Comparison of ENCODE assay signal across 8 cellular contexts in the genomic region with DNA sequence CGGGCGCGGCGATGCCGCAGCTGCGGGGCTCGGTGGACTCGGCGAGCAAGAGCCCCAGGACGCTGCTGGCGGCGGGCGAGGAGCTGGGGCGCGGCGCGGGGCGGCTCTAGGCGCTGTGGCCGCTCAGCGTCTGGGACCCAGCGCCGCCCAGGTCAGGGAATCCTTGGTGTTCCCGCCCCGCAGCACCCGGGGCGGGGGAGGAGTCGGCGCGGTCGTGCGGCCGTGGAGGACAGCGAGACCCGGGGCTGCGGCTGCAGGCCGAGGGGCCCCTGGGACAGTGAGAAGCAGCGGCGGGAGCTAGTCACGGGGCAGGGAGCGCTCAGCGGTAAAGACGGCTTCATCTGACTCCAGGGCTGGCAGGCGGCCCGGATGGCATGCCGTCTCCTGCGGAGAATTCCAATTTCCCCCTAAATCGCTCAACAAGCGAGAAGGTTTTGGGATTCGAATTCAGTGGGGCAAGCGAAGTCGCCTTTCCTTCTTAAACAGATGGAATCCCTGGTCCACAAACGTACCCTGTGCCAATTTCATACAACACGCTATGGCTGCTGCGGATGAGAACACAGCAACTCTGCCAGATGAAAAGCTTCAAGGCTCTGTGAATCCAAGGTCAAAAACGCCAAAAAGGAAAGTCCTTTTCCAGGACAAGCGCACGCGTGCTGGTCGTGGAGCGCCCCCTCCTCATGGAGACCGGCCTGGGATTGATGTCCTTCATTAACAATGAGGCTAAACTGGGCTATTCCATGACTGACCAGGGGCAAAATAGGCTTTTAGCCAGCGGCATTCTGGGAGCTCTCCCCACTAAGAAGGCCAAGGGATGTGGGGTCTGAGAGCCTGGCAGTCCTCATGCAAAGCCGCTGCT. TPM values are rescaled to one million over a fixed set of nuclear protein-coding genes. Genes with fewer than 3 reads are reported as not detected.
DNase-seq lines count a peak whose midpoint lies in the region; ATAC-seq and TF ChIP-seq lines count a peak whose summit lies in the region.
"Had no signal": no experiment of that assay in that cellular context is flagged by ENCODE, and none has a peak within 500 bp of the region (broad histone marks: within the 10 kb centered on the region; RNA-seq: fewer than 3 reads in every experiment).

No MANE protein-coding gene starts in this region.

- DNase-seq in GM12864 (ENCODE audit: low read depth) (no peak), NCI-H2171 treated with DMSO at 0.1 percent for 48 hours (lab: John Stamatoyannopoulos, UW) (peak; percentile 36), astrocyte of the spinal cord (ENCODE audit: low read depth, low spot score) (peak; percentile 61), right cardiac atrium (peak; percentile 69 to 89 (median 83))

- 2% methylated on average over 64 of the region's 64 CpGs for WGBS in right cardiac atrium

- H3K4me3 ChIP-seq in GM12864 (ENCODE audit: low read depth, low read length) (peak overlapping the region; percentile 32), astrocyte of the spinal cord (ENCODE audit: low read depth, low read length) (peak overlapping the region; percentile 51), right cardiac atrium (ENCODE audit: low read length) (peak overlapping the region; percentile 55), parathyroid adenoma (ENCODE audit: low read depth, low read length) (peak overlapping the region; percentile 65)

- H3K9me3 ChIP-seq in right cardiac atrium (ENCODE audit: control insufficient read depth, low read length) (no peaks in the 10 kb centered on the region), parathyroid adenoma (ENCODE audit: control insufficient read depth, low read length) (no peaks in the 10 kb centered on the region)

- TF ChIP-seq CTCF in GM12864 (IDR thresholded peaks at IDR 0.05; ENCODE audit: low read depth, low read length, missing control alignments) (no peak), astrocyte of the spinal cord (IDR thresholded peaks at IDR 0.05; ENCODE audit: low read depth, low read length) (no peak), parathyroid adenoma (IDR thresholded peaks at IDR 0.05) (no peak)

- H2AFZ ChIP-seq in parathyroid adenoma: peak overlapping the region; percentile 99

- H3K9ac ChIP-seq in parathyroid adenoma: peak overlapping the region; percentile 19

- intact Hi-C loops in right cardiac atrium (cut with DNase I): no loop called here

- in situ Hi-C loops in astrocyte of the spinal cord (cut with HindIII; ENCODE audit: low sequenced_read_pairs): no loop called here

- H3K27me3 ChIP-seq in right cardiac atrium (ENCODE audit: control insufficient read depth, insufficient read depth): no peaks in the 10 kb centered on the region
- H3K27me3 ChIP-seq in parathyroid adenoma (ENCODE audit: control insufficient read depth, insufficient read depth, low read length): no peaks in the 10 kb centered on the region

- H3K4me1 ChIP-seq in right cardiac atrium (ENCODE audit: control insufficient read depth, insufficient read depth, low read length) (no peaks in the 10 kb centered on the region), parathyroid adenoma (peaks cover 4% of the 10 kb centered on the region)

- peak; percentile 96 to 99 for ATAC-seq in right cardiac atrium
- ATAC-seq in HG03196 (IDR thresholded peaks at IDR 0.05; ENCODE audit: unreplicated experiment): no peak
- no peak for ATAC-seq in HG03139 (IDR thresholded peaks at IDR 0.05; ENCODE audit: unreplicated experiment)

- H3K4me2 ChIP-seq in parathyroid adenoma (ENCODE audit: low read length): peak overlapping the region; percentile 65

- H3K27ac ChIP-seq in right cardiac atrium (ENCODE audit: low read length) (peak overlapping the region; percentile 61), parathyroid adenoma (peak overlapping the region; percentile 80)

- no peaks in the 10 kb centered on the region for H3K79me2 ChIP-seq in parathyroid adenoma

- H3K36me3 ChIP-seq in parathyroid adenoma (ENCODE audit: control insufficient read depth, insufficient read depth, low read length): no peaks in the 10 kb centered on the region

RNA-seq across cellular contexts. Expression of a gene that starts 4.2 kb away (rescaled TPM):
- under 1 TPM in 3 of 4 donors, not detected in 1; 0.23 to 0.37 (median 0.33) TPM for total RNA-seq in right cardiac atrium
- 0.16 TPM for polyA plus RNA-seq in right cardiac atrium
- total RNA-seq: activated CD8-positive, alpha-beta memory T cell treated with anti-CD3 and anti-CD28 coated beads for 36 hours had no signal

RNA-seq across cellular contexts. Expression of a gene that starts 17.3 kb away (rescaled TPM):
- total RNA-seq in right cardiac atrium: 1 to 10 TPM; 3.1 to 5.7 (median 4.2) TPM
- 2.0 TPM for polyA plus RNA-seq in right cardiac atrium

RNA-seq across cellular contexts. Expression of a gene that starts 31.5 kb away (rescaled TPM):
- total RNA-seq in right cardiac atrium: 10 to 100 TPM; 11.9 to 15.0 (median 13.6) TPM
- polyA plus RNA-seq in right cardiac atrium: 8.0 TPM

RNA-seq across cellular contexts. Expression of a gene that starts 44.5 kb away (rescaled TPM):
- 10 to 100 TPM in 1 of 4 donors, 1 to 10 TPM in 3; 7.2 to 10.1 (median 8.1) TPM for total RNA-seq in right cardiac atrium
- 4.5 TPM for polyA plus RNA-seq in right cardiac atrium

RNA-seq across cellular contexts. Expression of a gene that starts 50.5 kb away (rescaled TPM):
- total RNA-seq in right cardiac atrium: 10 to 100 TPM; 15.1 to 20.1 (median 17.3) TPM
- polyA plus RNA-seq in right cardiac atrium: 5.5 TPM

Comparison
In these comparisons a context has a peak if more than half of its experiments do, and no peak if none do; other contexts are left out.
1. ATAC-seq: peak in right cardiac atrium (2 of 2); none in HG03196 (single experiment) and HG03139 (single experiment).
2. Peak in every context shown above with its lines, with median percentiles within 50 percentile points of each other: H3K4me3 ChIP-seq.